15 cellular contexts compared by ENCODE assay signal in the genomic region with DNA sequence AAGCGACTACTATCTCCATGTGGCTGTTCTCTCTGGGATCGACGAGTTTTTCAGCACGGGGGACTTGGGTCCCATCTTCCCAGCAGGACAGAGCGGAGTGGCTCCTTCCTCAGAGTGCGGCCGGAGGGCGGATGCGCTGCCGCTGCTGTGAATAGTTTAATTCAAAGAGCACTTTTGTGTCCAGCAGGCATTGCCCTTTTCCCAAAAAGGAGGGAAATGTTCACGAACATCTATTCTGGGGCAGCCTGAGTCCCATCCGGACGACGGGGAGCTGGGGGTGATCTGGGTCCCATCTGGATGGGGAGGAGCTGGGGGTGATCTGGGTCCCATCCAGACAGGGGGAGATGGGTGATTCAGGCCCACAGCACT.
"Had no signal": no experiment of that assay in that cellular context is flagged by ENCODE, and none has a peak within 500 bp of the region (broad histone marks: within the 10 kb centered on the region; RNA-seq: fewer than 3 reads in every experiment).

No MANE protein-coding gene starts in this region.

- ATAC-seq: activated T-cell treated with anti-CD3 and anti-CD28 coated beads, Interleukin-2, amount 50 U/mL, for 4 hours; left lobe of liver; T-helper 17 cell had no signal

- H3K9me3 Mint-ChIP-seq: activated T-cell treated with anti-CD3 and anti-CD28 coated beads, Interleukin-2, amount 50 U/mL, for 4 hours had no signal

- H3K4me1 ChIP-seq: ascending aorta, upper lobe of left lung had no signal

- H3K27ac Mint-ChIP-seq: activated naive CD8-positive, alpha-beta T cell treated with anti-CD3 and anti-CD28 coated beads for 36 hours; T-helper 17 cell had no signal

- H3K4me3 Mint-ChIP-seq: activated naive CD8-positive, alpha-beta T cell treated with anti-CD3 and anti-CD28 coated beads for 36 hours; activated T-cell treated with anti-CD3 and anti-CD28 coated beads, Interleukin-2, amount 50 U/mL, for 4 hours; T-helper 17 cell had no signal

- H3K4me3 ChIP-seq: ascending aorta, esophagus muscularis mucosa, spleen, upper lobe of left lung had no signal

- FAIRE-seq: bronchial epithelial cell, endometrium had no signal

- DNase-seq: activated CD4-positive, alpha-beta T cell treated with anti-CD3 and anti-CD28 coated beads, Interleukin-2, amount 50 U/mL, for 4 hours; activated gamma-delta T cell treated with Interleukin-2 at 50 U/mL for 16 hours; activated naive CD8-positive, alpha-beta T cell treated with anti-CD3 and anti-CD28 coated beads for 36 hours; activated T-cell treated with anti-CD3 and anti-CD28 coated beads, Interleukin-2, amount 50 U/mL, for 4 hours; mesendoderm; spleen; stimulated activated CD4-positive, alpha-beta T cell treated with anti-CD3 and anti-CD28 coated beads, Interleukin-1b, Interleukin-23, amount 100 ng/mL, for 48 hours; stimulated activated naive CD4-positive, alpha-beta T cell had no signal

- H3K9me3 ChIP-seq: upper lobe of left lung had no signal

- H3K27ac ChIP-seq: ascending aorta, esophagus muscularis mucosa, spleen, upper lobe of left lung had no signal

- H3K27me3 ChIP-seq: ascending aorta, spleen, upper lobe of left lung had no signal

- H3K27me3 Mint-ChIP-seq: activated naive CD8-positive, alpha-beta T cell treated with anti-CD3 and anti-CD28 coated beads for 36 hours; T-helper 17 cell had no signal
